26 cellular contexts compared by ENCODE assay signal in genomic region chr13:44044544-44045178, GRCh38.
DNase-seq lines count a peak whose midpoint lies in the region; ATAC-seq, FAIRE-seq and TF ChIP-seq lines count a peak whose summit lies in the region.
"Had no signal": no experiment of that assay in that cellular context is flagged by ENCODE, and none has a peak within 500 bp of the region (broad histone marks: within the 10 kb centered on the region; RNA-seq: fewer than 3 reads in every experiment).

No MANE protein-coding gene starts in this region.

- TF ChIP-seq CTCF in astrocyte (IDR thresholded peaks at IDR 0.05; ENCODE audit: insufficient read depth, low read depth, low read length) (no peak), neural cell (IDR thresholded peaks at IDR 0.05; ENCODE audit: poor library complexity, severe bottlenecking) (no peak), HepG2 (CRISPR knock-in tag; IDR thresholded peaks at IDR 0.05) (no peak)

- no peak overlapping the region for H3K4me3 ChIP-seq in astrocyte (ENCODE audit: insufficient read depth, low read depth, low read length)
- H3K4me3 ChIP-seq in neural cell (ENCODE audit: low read length): peak overlapping the region; percentile 16
- H3K4me3 ChIP-seq in HepG2 (replicated peaks in 1 of 3; ENCODE audit: insufficient read depth in 1 of 3, low read depth in 2 of 3, low read length in 3 of 3): no peak overlapping the region
- H3K4me3 ChIP-seq: ascending aorta, SJCRH30 had no signal

- H3K27me3 Mint-ChIP-seq in astrocyte (ENCODE audit: low read depth, unreplicated experiment): peaks cover 6% of the 10 kb centered on the region
- peaks cover 8% of the 10 kb centered on the region for H3K27me3 Mint-ChIP-seq in activated naive CD8-positive, alpha-beta T cell treated with anti-CD3 and anti-CD28 coated beads, Interleukin-2, amount 50 U/mL, for 24 hours

- H3K79me2 ChIP-seq in astrocyte (ENCODE audit: insufficient read depth, low read length) (no peaks in the 10 kb centered on the region), neural cell (replicated peaks; ENCODE audit: insufficient read depth, low read length) (no peaks in the 10 kb centered on the region), HepG2 (ENCODE audit: insufficient read depth, low read length) (no peaks in the 10 kb centered on the region)

- TF ChIP-seq RAD21 in neural cell (conservative IDR thresholded peaks at IDR 0.05): no peak
- no peak for TF ChIP-seq RAD21 in HepG2 (CRISPR knock-in tag; IDR thresholded peaks at IDR 0.05)

- H3K4me2 ChIP-seq in astrocyte (ENCODE audit: low read length): no peak overlapping the region
- no peak overlapping the region for H3K4me2 ChIP-seq in neural cell (ENCODE audit: low read length)
- H3K4me2 ChIP-seq in HepG2 (ENCODE audit: low read depth, low read length): no peak overlapping the region

- no peaks in the 10 kb centered on the region for H3K9me3 Mint-ChIP-seq in astrocyte (ENCODE audit: unreplicated experiment)
- H3K9me3 Mint-ChIP-seq in activated naive CD8-positive, alpha-beta T cell treated with anti-CD3 and anti-CD28 coated beads, Interleukin-2, amount 50 U/mL, for 24 hours: no peaks in the 10 kb centered on the region
- H3K9me3 Mint-ChIP-seq: activated B cell treated with CpG ODN at 0.5 μM for 24 hours; CD8-positive, alpha-beta memory T cell; mesothelial cell of epicardium; nephron; stimulated activated naive CD8-positive, alpha-beta T cell treated with anti-CD3 and anti-CD28 coated beads, Interleukin-15, amount 100 ng/mL, for 72 hours; type B pancreatic cell had no signal

- no peak overlapping the region for H3K27ac ChIP-seq in astrocyte (ENCODE audit: low read depth, low read length)
- peak overlapping the region; percentile 63 for H3K27ac ChIP-seq in neural cell (ENCODE audit: low read length)
- H3K27ac ChIP-seq in HepG2 (ENCODE audit: extremely low read length, insufficient read depth, low read length): no peak overlapping the region
- H3K27ac ChIP-seq: ascending aorta, SJCRH30 had no signal

- DNase-seq in EL (peak; percentile 6), H54 (ENCODE audit: insufficient read length, low spot score) (no peak), astrocyte (ENCODE audit: low read depth) (peak; percentile 32), HepG2 (ENCODE audit: low spot score) (no peak)
- DNase-seq in activated naive CD8-positive, alpha-beta T cell treated with anti-CD3 and anti-CD28 coated beads, Interleukin-2, amount 50 U/mL, for 24 hours: no peak
- DNase-seq in NK-92 treated with Interleukin-12 subunit alpha and Interleukin-12 subunit beta, amount 100 ng/mL, for 24 hours (lab: John Stamatoyannopoulos, UW): no peak
- no peak for DNase-seq in activated CD4-positive, alpha-beta T cell treated with anti-CD3 and anti-CD28 coated beads, Interleukin-2, amount 50 U/mL, for 48 hours
- DNase-seq: activated B cell treated with CpG ODN at 0.5 μM for 24 hours; activated CD8-positive, alpha-beta T cell treated with anti-CD3 and anti-CD28 coated beads, Interleukin-2, amount 10 ng/mL, durations not matched to agents 7 days and 5 days; activated naive CD4-positive, alpha-beta T cell treated with Interleukin-2 at 50 U/mL for 16 hours; activated T-cell treated with anti-CD3 and anti-CD28 coated beads, Interleukin-2, amount 50 U/mL, for 1 hour; AML-193; CD8-positive, alpha-beta memory T cell; cortex of kidney; DND-41; left cardiac atrium; SJCRH30; stimulated activated CD4-positive, alpha-beta T cell treated with anti-CD3 and anti-CD28 coated beads, Interleukin-4, amount 100 ng/mL, for 24 hours; stimulated activated naive CD8-positive, alpha-beta T cell treated with anti-CD3 and anti-CD28 coated beads, Interleukin-15, amount 100 ng/mL, for 72 hours had no signal

- no peaks in the 10 kb centered on the region for H3K36me3 Mint-ChIP-seq in astrocyte (ENCODE audit: low read depth, unreplicated experiment)
- no peaks in the 10 kb centered on the region for H3K36me3 Mint-ChIP-seq in activated naive CD8-positive, alpha-beta T cell treated with anti-CD3 and anti-CD28 coated beads, Interleukin-2, amount 50 U/mL, for 24 hours (ENCODE audit: low read depth)
- H3K36me3 Mint-ChIP-seq: CD8-positive, alpha-beta memory T cell; mesothelial cell of epicardium; type B pancreatic cell had no signal

- H3K4me1 ChIP-seq in astrocyte (ENCODE audit: insufficient read depth, low read length) (no peaks in the 10 kb centered on the region), HepG2 (ENCODE audit: insufficient read depth, low read length) (no peaks in the 10 kb centered on the region)
- H3K4me1 ChIP-seq: ascending aorta, SJCRH30 had no signal

- H3K9me3 ChIP-seq in astrocyte (ENCODE audit: insufficient read depth, low read depth, low read length) (no peaks in the 10 kb centered on the region), neural cell (ENCODE audit: low read length) (no peaks in the 10 kb centered on the region), HepG2 (ENCODE audit: low read length) (no peaks in the 10 kb centered on the region)
- H3K9me3 ChIP-seq: ascending aorta, SJCRH30 had no signal

- WGBS in HepG2 (ENCODE audit: low lambda C conversion rate): 48% methylated on average over 2 of the region's 6 CpGs

- H3F3A ChIP-seq in neural cell (ENCODE audit: insufficient read depth, low read length, poor library complexity, severe bottlenecking): no peaks in the 10 kb centered on the region

- no peak overlapping the region for H2AFZ ChIP-seq in astrocyte (ENCODE audit: low read depth, low read length)
- no peak overlapping the region for H2AFZ ChIP-seq in neural cell (ENCODE audit: low read depth, low read length)
- no peak overlapping the region for H2AFZ ChIP-seq in HepG2 (ENCODE audit: low read length)

- no peak overlapping the region for H3K4me3 Mint-ChIP-seq in astrocyte (ENCODE audit: unreplicated experiment)
- H3K4me3 Mint-ChIP-seq in activated naive CD8-positive, alpha-beta T cell treated with anti-CD3 and anti-CD28 coated beads, Interleukin-2, amount 50 U/mL, for 24 hours: no peak overlapping the region
- H3K4me3 Mint-ChIP-seq: activated B cell treated with CpG ODN at 0.5 μM for 24 hours; activated CD8-positive, alpha-beta T cell treated with anti-CD3 and anti-CD28 coated beads, Interleukin-2, amount 10 ng/mL, durations not matched to agents 7 days and 5 days; CD8-positive, alpha-beta memory T cell; mesothelial cell of epicardium; nephron; stimulated activated naive CD8-positive, alpha-beta T cell treated with anti-CD3 and anti-CD28 coated beads, Interleukin-15, amount 100 ng/mL, for 72 hours; type B pancreatic cell had no signal

- in situ Hi-C loops in HepG2 (cut with HindIII; ENCODE audit: extremely low pct_ligation_motif_present, low pct_unique_long_range_greater_than_20kb): loop anchor here (5.0 kb wide), 1 partner anchor 137 kb away; no protein-coding TSS in a partner anchor

- H3K36me3 ChIP-seq in astrocyte (ENCODE audit: insufficient read depth, low read length) (no peaks in the 10 kb centered on the region), neural cell (ENCODE audit: insufficient read depth, low read length) (no peaks in the 10 kb centered on the region), HepG2 (replicated peaks in 1 of 2; ENCODE audit: control insufficient read depth in 1 of 2, insufficient read depth in 2 of 2, low read length in 2 of 2) (no peaks in the 10 kb centered on the region)
- H3K36me3 ChIP-seq: ascending aorta, SJCRH30 had no signal

- peaks cover 17% of the 10 kb centered on the region for H3K4me1 Mint-ChIP-seq in astrocyte (ENCODE audit: low read depth, unreplicated experiment)
- no peaks in the 10 kb centered on the region for H3K4me1 Mint-ChIP-seq in activated naive CD8-positive, alpha-beta T cell treated with anti-CD3 and anti-CD28 coated beads, Interleukin-2, amount 50 U/mL, for 24 hours
- H3K4me1 Mint-ChIP-seq: activated B cell treated with CpG ODN at 0.5 μM for 24 hours; CD8-positive, alpha-beta memory T cell; stimulated activated naive CD8-positive, alpha-beta T cell treated with anti-CD3 and anti-CD28 coated beads, Interleukin-15, amount 100 ng/mL, for 72 hours had no signal

- CTCF ChIA-PET in HepG2 (lab: Yijun Ruan, JAX; ENCODE audit: low intra/inter-chr PET ratio, low total read pairs): no interaction called here

- peak overlapping the region; percentile 38 for H3K27ac Mint-ChIP-seq in astrocyte (ENCODE audit: unreplicated experiment)
- H3K27ac Mint-ChIP-seq in activated naive CD8-positive, alpha-beta T cell treated with anti-CD3 and anti-CD28 coated beads, Interleukin-2, amount 50 U/mL, for 24 hours: no peak overlapping the region
- H3K27ac Mint-ChIP-seq: activated B cell treated with CpG ODN at 0.5 μM for 24 hours; activated CD8-positive, alpha-beta T cell treated with anti-CD3 and anti-CD28 coated beads, Interleukin-2, amount 10 ng/mL, durations not matched to agents 7 days and 5 days; CD8-positive, alpha-beta memory T cell; mesothelial cell of epicardium; stimulated activated naive CD8-positive, alpha-beta T cell treated with anti-CD3 and anti-CD28 coated beads, Interleukin-15, amount 100 ng/mL, for 72 hours; type B pancreatic cell had no signal

- H4K20me1 ChIP-seq in astrocyte (ENCODE audit: insufficient read depth, low read length) (no peaks in the 10 kb centered on the region), neural cell (ENCODE audit: insufficient read depth) (no peaks in the 10 kb centered on the region), HepG2 (ENCODE audit: insufficient read depth, low read length) (no peaks in the 10 kb centered on the region)

- peak; percentile 55 for FAIRE-seq in H54 (lab: Jason Lieb, UNC)
- FAIRE-seq in astrocyte (lab: Jason Lieb, UNC): no peak
- FAIRE-seq in HepG2 (lab: Jason Lieb, UNC): no peak
- FAIRE-seq: endometrium had no signal

- H3K27me3 ChIP-seq in astrocyte (ENCODE audit: insufficient read depth, low read length) (no peaks in the 10 kb centered on the region), neural cell (ENCODE audit: insufficient read depth, low read depth, low read length) (no peaks in the 10 kb centered on the region), HepG2 (ENCODE audit: control insufficient read depth in 1 of 2, insufficient read depth in 2 of 2, low read length in 2 of 2) (no peaks in the 10 kb centered on the region)
- H3K27me3 ChIP-seq: ascending aorta had no signal

- H3K9me2 ChIP-seq in neural cell (ENCODE audit: insufficient read depth, low read length): no peaks in the 10 kb centered on the region

- no peak for TF ChIP-seq POLR2A in H54 (IDR thresholded peaks at IDR 0.05; ENCODE audit: low read depth, low read length)
- TF ChIP-seq POLR2A in HepG2 (IDR thresholded peaks at IDR 0.05; ENCODE audit: insufficient read depth in 1 of 2, low read depth in 2 of 2, low read length in 2 of 2): no peak

- TF ChIP-seq EP300 in neural cell (conservative IDR thresholded peaks at IDR 0.05; ENCODE audit: poor library complexity, severe bottlenecking): no peak
- TF ChIP-seq EP300 in HepG2 (IDR thresholded peaks at IDR 0.05; ENCODE audit: low read depth in 2 of 2, low read length in 2 of 2): no peak
- TF ChIP-seq EP300 in HepG2 (CRISPR knock-in tag; IDR thresholded peaks at IDR 0.05; ENCODE audit: borderline replicate concordance): no peak

- intact Hi-C loops in HepG2 (cut with micrococcal nuclease; ENCODE audit: unreplicated experiment): no loop called here

- no peak for ATAC-seq in activated naive CD8-positive, alpha-beta T cell treated with anti-CD3 and anti-CD28 coated beads, Interleukin-2, amount 50 U/mL, for 24 hours
- no peak for ATAC-seq in HepG2
- ATAC-seq: activated CD8-positive, alpha-beta T cell treated with anti-CD3 and anti-CD28 coated beads, Interleukin-2, amount 10 ng/mL, durations not matched to agents 7 days and 5 days; HCT116; stimulated activated naive CD8-positive, alpha-beta T cell treated with anti-CD3 and anti-CD28 coated beads, Interleukin-15, amount 100 ng/mL, for 72 hours had no signal

- BruUV-seq in HepG2 (replicated peaks; lab: Mats Ljungman, UMichigan): no TSS peak

- POLR2A ChIA-PET in HepG2 (lab: Yijun Ruan, JAX): no interaction called here

- H3K9ac ChIP-seq in astrocyte (ENCODE audit: low read length) (no peak overlapping the region), neural cell (ENCODE audit: low read length) (no peak overlapping the region), HepG2 (ENCODE audit: insufficient read depth, low read depth, low read length) (no peak overlapping the region)

Comparison
In these comparisons a context has a peak if more than half of its experiments do, and no peak if none do; other contexts are left out.
1. DNase-seq: peak in EL (single experiment) and astrocyte (single experiment); none in H54 (single experiment), activated naive CD8-positive, alpha-beta T cell treated with anti-CD3 and anti-CD28 coated beads, Interleukin-2, amount 50 U/mL, for 24 hours (single experiment), NK-92 treated with Interleukin-12 subunit alpha and Interleukin-12 subunit beta, amount 100 ng/mL, for 24 hours (single experiment), activated CD4-positive, alpha-beta T cell treated with anti-CD3 and anti-CD28 coated beads, Interleukin-2, amount 50 U/mL, for 48 hours (0 of 2) and HepG2 (single experiment).